ENCODE assay signal across 1 cellular context in genomic region chr3:83934208-83935150, GRCh38.
TF ChIP-seq lines count a peak whose summit lies in the region.

No MANE protein-coding gene starts in this region.

TF ChIP-seq in H1, 55 proteins besides CTCF, POLR2A, EP300 and RAD21:
- TF ChIP-seq ATF2 (IDR thresholded peaks at IDR 0.05; ENCODE audit: low read length) (no peak), SP2 (IDR thresholded peaks at IDR 0.05; ENCODE audit: low read length) (no peak), CBX5 (IDR thresholded peaks at IDR 0.05; ENCODE audit: low read depth, low read length) (no peak), EGR1 (IDR thresholded peaks at IDR 0.05; ENCODE audit: borderline replicate concordance, low read depth, low read length) (no peak), TAF7 (optimal IDR thresholded peaks at IDR 0.05; ENCODE audit: borderline replicate concordance, low read depth, low read length) (no peak)
